In the genomic region with DNA sequence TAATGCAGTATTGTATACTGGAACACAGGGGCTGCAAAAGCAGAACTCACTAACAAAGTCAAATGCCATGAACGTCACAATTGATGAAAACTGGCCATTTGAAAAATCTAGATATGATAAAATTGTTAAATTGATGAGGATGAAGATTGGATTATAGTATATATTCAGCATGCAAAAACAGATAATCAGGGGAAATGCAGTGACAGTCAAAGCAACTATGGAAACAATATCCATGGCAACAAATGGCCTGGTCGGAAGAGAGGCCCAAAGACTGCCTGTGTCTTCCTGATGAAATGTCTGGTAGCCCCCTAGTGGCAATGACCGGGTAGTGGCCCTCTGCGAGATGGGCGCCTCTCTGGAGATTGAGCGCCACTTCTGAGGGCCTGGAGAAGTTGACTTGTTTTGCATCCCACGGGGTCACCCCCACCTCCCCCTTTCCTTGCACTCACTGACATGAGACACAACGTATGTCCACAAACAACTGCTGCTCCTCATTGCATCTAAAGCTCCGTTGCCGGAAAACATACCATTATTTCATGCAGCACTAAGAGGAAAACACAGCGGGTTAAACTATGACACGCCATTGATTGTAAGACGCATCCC, we compare ENCODE assay signal across 7 cellular contexts. TPM values are rescaled to one million over a fixed set of nuclear protein-coding genes. Genes with fewer than 3 reads are reported as not detected.
DNase-seq lines count a peak whose midpoint lies in the region; ATAC-seq and TF ChIP-seq lines count a peak whose summit lies in the region.

No MANE protein-coding gene starts in this region.

- peak; percentile 95 for ATAC-seq in activated naive CD8-positive, alpha-beta T cell treated with anti-CD3 and anti-CD28 coated beads, Interleukin-2, amount 50 U/mL, for 24 hours
- peak; percentile 77 to 93 (median 84) for ATAC-seq in heart right ventricle
- no peak for ATAC-seq in HG02623 (IDR thresholded peaks at IDR 0.05; ENCODE audit: unreplicated experiment)

- no peak overlapping the region for H3K27ac Mint-ChIP-seq in activated naive CD8-positive, alpha-beta T cell treated with anti-CD3 and anti-CD28 coated beads, Interleukin-2, amount 50 U/mL, for 24 hours

- TF ChIP-seq POLR2A in NB4 (IDR thresholded peaks at IDR 0.05; ENCODE audit: extremely low read depth, insufficient read length) = no peak

- no peaks in the 10 kb centered on the region for H3K36me3 ChIP-seq in heart right ventricle

- TF ChIP-seq CTCF in GM12875 (IDR thresholded peaks at IDR 0.05; ENCODE audit: borderline replicate concordance, insufficient read depth, low read depth, low read length) = peak; percentile 87
- TF ChIP-seq CTCF in NB4 (IDR thresholded peaks at IDR 0.05; ENCODE audit: low read depth, low read length) = peak; percentile 96
- peak; percentile 67 to 91 (median 86) for TF ChIP-seq CTCF in heart right ventricle (IDR thresholded peaks at IDR 0.05)

- H3K36me3 Mint-ChIP-seq in activated naive CD8-positive, alpha-beta T cell treated with anti-CD3 and anti-CD28 coated beads, Interleukin-2, amount 50 U/mL, for 24 hours (ENCODE audit: low read depth) = no peaks in the 10 kb centered on the region

- no peak overlapping the region for H3K27ac ChIP-seq in heart right ventricle

- H3K4me3 ChIP-seq in GM12875 (ENCODE audit: low read depth, low read length) (no peak overlapping the region), NB4 (ENCODE audit: low read depth, low read length) (no peak overlapping the region), heart right ventricle (no peak overlapping the region)

- 47 to 48% methylated on average over 13 of the region's 13 CpGs for WGBS in heart right ventricle, 2 donors

- no peaks in the 10 kb centered on the region for H3K27me3 ChIP-seq in heart right ventricle

- H3K4me1 Mint-ChIP-seq in activated naive CD8-positive, alpha-beta T cell treated with anti-CD3 and anti-CD28 coated beads, Interleukin-2, amount 50 U/mL, for 24 hours = peaks cover 4% of the 10 kb centered on the region

- no peaks in the 10 kb centered on the region for H3K9me3 ChIP-seq in heart right ventricle

- no peaks in the 10 kb centered on the region for H3K9me3 Mint-ChIP-seq in activated naive CD8-positive, alpha-beta T cell treated with anti-CD3 and anti-CD28 coated beads, Interleukin-2, amount 50 U/mL, for 24 hours

- DNase-seq in NB4 (ENCODE audit: low read depth) (peak; percentile 77), T follicular helper cell (ENCODE audit: low read depth) (peak; percentile 61), heart right ventricle (peak; percentile 74 to 81), renal cortical epithelial cell (ENCODE audit: low read depth) (peak; percentile 81)
- peak; percentile 80 for DNase-seq in activated naive CD8-positive, alpha-beta T cell treated with anti-CD3 and anti-CD28 coated beads, Interleukin-2, amount 50 U/mL, for 24 hours

- H3K27me3 Mint-ChIP-seq in activated naive CD8-positive, alpha-beta T cell treated with anti-CD3 and anti-CD28 coated beads, Interleukin-2, amount 50 U/mL, for 24 hours = peaks cover 5% of the 10 kb centered on the region

- intact Hi-C loops in heart right ventricle (cut with DNase I) = loop anchor here in 4 of 10 donors (1.0 to 5.0 kb wide), 4 partner anchors 152 to 242 kb away; partner anchors contain the start of gene VARS2 (in 1 of the 4)

- H3K4me1 ChIP-seq in heart right ventricle = peaks cover 0 to 13% (median 0%) of the 10 kb centered on the region in 9 donors

- H3K4me3 Mint-ChIP-seq in activated naive CD8-positive, alpha-beta T cell treated with anti-CD3 and anti-CD28 coated beads, Interleukin-2, amount 50 U/mL, for 24 hours = no peak overlapping the region

RNA-seq across cellular contexts. Expression of gene C6orf15, which starts 43.5 kb away (rescaled TPM):
- not detected for total RNA-seq in heart right ventricle
- not detected for polyA plus RNA-seq in heart right ventricle
- total RNA-seq in renal cortical epithelial cell = 1.4 TPM in 1 of 2 replicates, not detected in the other

RNA-seq across cellular contexts. Expression of gene PSORS1C1, which starts 45.8 kb away (rescaled TPM):
- total RNA-seq in heart right ventricle (1 to 10 TPM in 9 of 10 donors, under 1 TPM in 1; 1.00 to 6.2 (median 3.0) TPM), renal cortical epithelial cell (1.0 and 5.1 TPM in 2 replicates)
- polyA plus RNA-seq in heart right ventricle = 1 to 10 TPM in 1 of 2 donors, under 1 TPM in 1; 0.13 to 5.0 TPM

RNA-seq across cellular contexts. Expression of gene CDSN, which starts 51.4 kb away (rescaled TPM):
- under 1 TPM in 1 of 10 donors, not detected in 9; 0.11 TPM for total RNA-seq in heart right ventricle
- under 1 TPM; 0.01 to 0.15 TPM for polyA plus RNA-seq in heart right ventricle
- total RNA-seq in renal cortical epithelial cell = under 0.01 and 0.05 TPM in 2 replicates

RNA-seq across cellular contexts. Expression of gene MUC22, which starts 58.6 kb away (rescaled TPM):
- total RNA-seq in heart right ventricle (under 1 TPM; 0.07 to 0.64 (median 0.24) TPM), renal cortical epithelial cell (0.15 TPM in 1 of 2 replicates, not detected in the other)
- under 1 TPM; under 0.01 to 0.29 TPM for polyA plus RNA-seq in heart right ventricle
